8 cellular contexts compared by ENCODE assay signal in the genomic region with DNA sequence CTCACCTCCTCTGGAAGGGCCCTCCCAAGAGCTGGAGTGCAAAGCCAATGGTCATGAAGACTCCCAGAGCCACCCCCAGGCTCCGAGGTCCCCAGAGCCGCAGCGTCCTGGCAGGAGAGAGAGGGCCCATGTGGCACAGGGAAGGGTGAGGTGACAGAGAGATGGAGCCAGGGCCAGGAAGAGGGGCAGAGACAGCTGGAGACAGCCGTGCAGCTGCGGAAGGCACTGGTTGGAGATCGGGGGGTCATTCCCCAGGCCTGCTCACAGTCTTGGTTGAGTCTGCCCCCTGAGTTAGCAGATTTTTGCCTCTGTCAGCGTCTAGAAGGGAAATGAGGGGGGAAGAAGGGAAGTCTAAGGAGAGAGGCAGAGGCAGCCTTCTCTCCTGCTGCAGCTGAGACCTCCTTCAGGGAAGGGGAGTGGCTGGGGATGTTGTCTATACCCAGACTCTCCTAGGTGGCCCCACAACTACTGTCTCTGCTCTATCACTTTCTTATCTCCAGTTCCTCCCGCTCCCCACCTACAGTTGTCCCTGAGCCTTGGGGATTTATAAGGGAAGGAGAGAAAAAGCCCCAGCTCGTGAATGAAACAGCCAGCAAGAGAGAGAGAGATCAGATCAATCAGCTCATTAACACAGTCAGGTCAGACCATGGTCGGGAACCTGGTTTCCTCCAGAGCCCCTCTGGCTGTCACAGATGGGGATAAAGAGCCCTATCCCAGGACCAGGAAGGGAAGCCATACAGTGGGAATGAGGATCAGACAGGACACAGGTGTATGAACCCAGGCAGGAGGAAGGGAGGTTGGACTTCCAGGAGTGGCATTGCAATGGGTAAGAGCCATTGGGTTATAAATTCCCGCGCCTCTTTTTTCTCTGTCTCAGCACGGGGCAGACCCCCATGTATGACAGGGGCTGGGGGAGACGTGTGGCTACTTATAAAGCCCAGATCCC. TPM values are rescaled to one million over a fixed set of nuclear protein-coding genes. Genes with fewer than 3 reads are reported as not detected.
DNase-seq lines count a peak whose midpoint lies in the region; ATAC-seq, FAIRE-seq and TF ChIP-seq lines count a peak whose summit lies in the region.

No MANE protein-coding gene starts in this region.

- H3K4me2 ChIP-seq in endothelial cell of umbilical vein (ENCODE audit: insufficient read depth, low read length): peak overlapping the region; percentile 84
- H3K4me2 ChIP-seq in Karpas-422 (ENCODE audit: low read depth, low read length, poor library complexity, severe bottlenecking): no peak overlapping the region

- peak overlapping the region; percentile 91 for H3K27ac Mint-ChIP-seq in CD4-positive, alpha-beta T cell

- no peaks in the 10 kb centered on the region for H3K9me1 ChIP-seq in endothelial cell of umbilical vein (replicated peaks; ENCODE audit: control insufficient read depth, extremely low read depth, insufficient read depth, low read length)

- H3K4me1 ChIP-seq in endothelial cell of umbilical vein (ENCODE audit: control insufficient read depth, extremely low read depth, insufficient read depth, low read length): peaks cover 14% of the 10 kb centered on the region
- peaks cover 20 to 35% of the 10 kb centered on the region in 2 experiments for H3K4me1 ChIP-seq in neutrophil (ENCODE audit: control insufficient read depth in 1 of 2, insufficient read depth in 1 of 2, low read depth in 1 of 2, low read length in 1 of 2)
- peaks cover 5% of the 10 kb centered on the region for H3K4me1 ChIP-seq in Karpas-422 (ENCODE audit: low read length)

- H4K20me1 ChIP-seq in endothelial cell of umbilical vein (replicated peaks; ENCODE audit: control insufficient read depth, extremely low read depth, insufficient read depth, low read length) (no peaks in the 10 kb centered on the region), Karpas-422 (ENCODE audit: insufficient read depth, low read depth, low read length) (no peaks in the 10 kb centered on the region)

- H3K27me3 ChIP-seq in CD4-positive, alpha-beta T cell (ENCODE audit: control insufficient read depth, insufficient read depth, low read length): no peaks in the 10 kb centered on the region
- H3K27me3 ChIP-seq in endothelial cell of umbilical vein (ENCODE audit: control insufficient read depth in 2 of 2, insufficient read depth in 2 of 2, low read length in 2 of 2) (peaks cover 5 to 15% of the 10 kb centered on the region in 2 experiments), neutrophil (peaks cover 98% of the 10 kb centered on the region), Karpas-422 (ENCODE audit: low read length) (no peaks in the 10 kb centered on the region)

- H3K36me3 ChIP-seq in endothelial cell of umbilical vein (ENCODE audit: control insufficient read depth in 2 of 2, extremely low read depth in 1 of 2, insufficient read depth in 2 of 2, low read length in 2 of 2) (no peaks in the 10 kb centered on the region), neutrophil (no peaks in the 10 kb centered on the region), Karpas-422 (ENCODE audit: insufficient read depth, low read length) (no peaks in the 10 kb centered on the region)

- POLR2A ChIA-PET in CD4-positive, alpha-beta T cell (lab: Charles Lee): interaction anchor here (0.6 to 8.3 kb wide), 18 partner anchors 8 to 758 kb away, joined by 3 to 109 read pairs (median 4); a partner anchor contains a TSS
- POLR2A ChIA-PET in endothelial cell of umbilical vein (lab: Charles Lee): no interaction called here

- H3K9ac ChIP-seq in endothelial cell of umbilical vein (replicated peaks; ENCODE audit: extremely low read depth, insufficient read depth, low read length) (no peak overlapping the region), Karpas-422 (ENCODE audit: low read length) (no peak overlapping the region)

- H3K9me2 ChIP-seq in Karpas-422 (replicated peaks; ENCODE audit: insufficient read depth, low read length): no peaks in the 10 kb centered on the region

- peak overlapping the region; percentile 55 for H3K27ac ChIP-seq in CD4-positive, alpha-beta T cell (ENCODE audit: low read depth, low read length)
- no peak overlapping the region for H3K27ac ChIP-seq in endothelial cell of umbilical vein (ENCODE audit: insufficient read depth, low read depth, low read length)
- H3K27ac ChIP-seq in neutrophil: no peak overlapping the region
- no peak overlapping the region for H3K27ac ChIP-seq in Karpas-422 (ENCODE audit: low read length)

- no peak for TF ChIP-seq POLR2A in endothelial cell of umbilical vein (IDR thresholded peaks at IDR 0.05; ENCODE audit: low read depth, low read length)

- H3K9me3 Mint-ChIP-seq in CD4-positive, alpha-beta T cell: no peaks in the 10 kb centered on the region

- ATAC-seq in CD4-positive, alpha-beta T cell (ENCODE audit: poor library complexity): no peak

- H3K27me3 Mint-ChIP-seq in CD4-positive, alpha-beta T cell: no peaks in the 10 kb centered on the region

- H3K4me3 ChIP-seq in endothelial cell of umbilical vein (replicated peaks in 1 of 3; ENCODE audit: insufficient read depth in 1 of 3, low read depth in 1 of 3, low read length in 3 of 3) (peak overlapping the region in 1 of 3 experiments; percentile 55), neutrophil (ENCODE audit: low read depth in 1 of 2, low read length in 1 of 2) (peak overlapping the region; percentile 17 to 52), Karpas-422 (ENCODE audit: low read length) (no peak overlapping the region)

- DNase-seq in CD4-positive, alpha-beta T cell: no peak
- peak; percentile 69 for DNase-seq in OCI-M1 (lab: John Stamatoyannopoulos, UW)
- no peak for DNase-seq in endothelial cell of umbilical vein (ENCODE audit: low read depth, low spot score)
- no peak for DNase-seq in Karpas-422
- DNase-seq in NCI-H526 treated with DMSO at 0.1 percent for 48 hours (lab: John Stamatoyannopoulos, UW): no peak
- DNase-seq in NCI-H2081 (lab: John Stamatoyannopoulos, UW): no peak
- DNase-seq in NCI-H1694 treated with DMSO at 0.1 percent for 48 hours (lab: John Stamatoyannopoulos, UW): no peak

- H3K9me3 ChIP-seq in CD4-positive, alpha-beta T cell (ENCODE audit: control insufficient read depth, low read length): no peaks in the 10 kb centered on the region
- H3K9me3 ChIP-seq in endothelial cell of umbilical vein (replicated peaks; ENCODE audit: control insufficient read depth, insufficient read depth, low read length) (no peaks in the 10 kb centered on the region), neutrophil (no peaks in the 10 kb centered on the region), Karpas-422 (ENCODE audit: low read length) (no peaks in the 10 kb centered on the region)

- peak overlapping the region; percentile 91 for H3K4me3 Mint-ChIP-seq in CD4-positive, alpha-beta T cell

- H2AFZ ChIP-seq in endothelial cell of umbilical vein (ENCODE audit: low read depth, low read length) (no peak overlapping the region), Karpas-422 (ENCODE audit: low read length) (no peak overlapping the region)

- no peak for FAIRE-seq in endothelial cell of umbilical vein (lab: Jason Lieb, UNC)

- H3K79me2 ChIP-seq in endothelial cell of umbilical vein (ENCODE audit: control insufficient read depth, insufficient read depth, low read length) (no peaks in the 10 kb centered on the region), Karpas-422 (ENCODE audit: low read length) (no peaks in the 10 kb centered on the region)

- TF ChIP-seq CTCF in CD4-positive, alpha-beta T cell (IDR thresholded peaks at IDR 0.05): no peak
- TF ChIP-seq CTCF in endothelial cell of umbilical vein (IDR thresholded peaks at IDR 0.05; ENCODE audit: extremely low read depth in 1 of 2, insufficient read depth in 1 of 2, low read depth in 1 of 2, low read length in 2 of 2): no peak
- TF ChIP-seq CTCF in neutrophil (IDR thresholded peaks at IDR 0.05): no peak

- H3K36me3 Mint-ChIP-seq in CD4-positive, alpha-beta T cell (ENCODE audit: low read depth): no peaks in the 10 kb centered on the region

- BruUV-seq in endothelial cell of umbilical vein (replicated peaks; lab: Mats Ljungman, UMichigan): TSS peak; percentile 10

- CTCF ChIA-PET in CD4-positive, alpha-beta T cell (lab: Charles Lee): interaction anchor here (1.0 to 1.5 kb wide), 5 partner anchors 23 to 50 kb away, joined by 3 to 6 read pairs (median 4); no protein-coding TSS in a partner anchor
- CTCF ChIA-PET in endothelial cell of umbilical vein (lab: Charles Lee): interaction anchor here (1.1 to 4.4 kb wide), 4 partner anchors 10 to 19 kb away, joined by 3 to 17 read pairs (median 4); a partner anchor contains a TSS

- intact Hi-C loops in CD4-positive, alpha-beta T cell (cut with DNase I, micrococcal nuclease): loop anchor here in 1 of 2 experiments (10.0 kb wide), 1 partner anchor 48 kb away; a partner anchor contains a TSS
- intact Hi-C loops in endothelial cell of umbilical vein (cut with micrococcal nuclease): no loop called here

- dilution Hi-C loops in endothelial cell of umbilical vein (cut with MboI; ENCODE audit: extremely low pct_ligation_motif_present, low sequenced_read_pairs): no loop called here

- H3K4me1 Mint-ChIP-seq in CD4-positive, alpha-beta T cell (ENCODE audit: low read depth): peaks cover 81% of the 10 kb centered on the region

RNA-seq across cellular contexts. Expression of a gene that starts 1.2 kb away (rescaled TPM):
- 10 to 100 TPM; 12.7 to 13.2 TPM for total RNA-seq in CD4-positive, alpha-beta T cell
- total RNA-seq in endothelial cell of umbilical vein: 6.6 and 7.9 TPM in 2 replicates
- polyA plus RNA-seq in endothelial cell of umbilical vein: 14.6 and 16.7 TPM in 2 replicates
- 8.5 and 8.6 TPM in 2 replicates for polyA plus RNA-seq in endothelial cell of umbilical vein (2011; cell fraction: cytosol; rRNA removed)
- polyA plus RNA-seq in endothelial cell of umbilical vein (2011; cell fraction: nucleus; rRNA removed): 13.4 and 13.8 TPM in 2 replicates
- 6.1 and 7.6 TPM in 2 replicates for polyA plus RNA-seq in endothelial cell of umbilical vein (2012)
- 8.4 and 9.6 TPM in 2 replicates for polyA minus RNA-seq in endothelial cell of umbilical vein
- not detected for polyA minus RNA-seq in endothelial cell of umbilical vein (2011; cell fraction: cytosol; rRNA and poly(A)+ RNA removed)
- 2.5 and 3.1 TPM in 2 replicates for polyA minus RNA-seq in endothelial cell of umbilical vein (2011; cell fraction: nucleus; rRNA and poly(A)+ RNA removed)
- 0.11 TPM in 1 of 2 replicates, not detected in the other for total RNA-seq in Karpas-422 (2014; rRNA removed; shearing (Covaris generic); ENCODE audit: low replicate concordance)

RNA-seq across cellular contexts. Expression of a gene that starts 8.7 kb away (rescaled TPM):
- 10 to 100 TPM; 37.9 to 42.6 TPM for total RNA-seq in CD4-positive, alpha-beta T cell
- total RNA-seq in endothelial cell of umbilical vein: 23.0 and 24.0 TPM in 2 replicates
- 13.3 and 15.6 TPM in 2 replicates for polyA plus RNA-seq in endothelial cell of umbilical vein
- 4.8 and 6.4 TPM in 2 replicates for polyA plus RNA-seq in endothelial cell of umbilical vein (2011; cell fraction: cytosol; rRNA removed)
- 33.0 and 43.5 TPM in 2 replicates for polyA plus RNA-seq in endothelial cell of umbilical vein (2011; cell fraction: nucleus; rRNA removed)
- 11.5 and 14.8 TPM in 2 replicates for polyA plus RNA-seq in endothelial cell of umbilical vein (2012)
- polyA minus RNA-seq in endothelial cell of umbilical vein: 7.4 and 10.9 TPM in 2 replicates
- 2.5 TPM for polyA minus RNA-seq in endothelial cell of umbilical vein (2011; cell fraction: cytosol; rRNA and poly(A)+ RNA removed)
- polyA minus RNA-seq in endothelial cell of umbilical vein (2011; cell fraction: nucleus; rRNA and poly(A)+ RNA removed): 12.8 and 15.9 TPM in 2 replicates
- 15.8 and 23.3 TPM in 2 replicates for total RNA-seq in Karpas-422 (2014; rRNA removed; shearing (Covaris generic); ENCODE audit: low replicate concordance)

RNA-seq across cellular contexts. Expression of a gene that starts 9.9 kb away (rescaled TPM):
- 10 to 100 TPM; 16.4 to 18.7 TPM for total RNA-seq in CD4-positive, alpha-beta T cell
- total RNA-seq in endothelial cell of umbilical vein: 17.5 and 20.9 TPM in 2 replicates
- polyA plus RNA-seq in endothelial cell of umbilical vein: 9.2 and 10.7 TPM in 2 replicates
- polyA plus RNA-seq in endothelial cell of umbilical vein (2011; cell fraction: cytosol; rRNA removed): 2.4 and 4.7 TPM in 2 replicates
- polyA plus RNA-seq in endothelial cell of umbilical vein (2011; cell fraction: nucleus; rRNA removed): 66.7 and 78.9 TPM in 2 replicates
- polyA plus RNA-seq in endothelial cell of umbilical vein (2012): 8.5 TPM in 2 replicates
- 6.0 and 7.7 TPM in 2 replicates for polyA minus RNA-seq in endothelial cell of umbilical vein
- polyA minus RNA-seq in endothelial cell of umbilical vein (2011; cell fraction: cytosol; rRNA and poly(A)+ RNA removed): 0.82 TPM
- polyA minus RNA-seq in endothelial cell of umbilical vein (2011; cell fraction: nucleus; rRNA and poly(A)+ RNA removed): 18.7 and 20.9 TPM in 2 replicates
- 1.9 and 5.3 TPM in 2 replicates for total RNA-seq in Karpas-422 (2014; rRNA removed; shearing (Covaris generic); ENCODE audit: low replicate concordance)

RNA-seq across cellular contexts. Expression of a gene that starts 10.5 kb away (rescaled TPM):
- 1 to 10 TPM; 4.0 to 5.5 TPM for total RNA-seq in CD4-positive, alpha-beta T cell
- total RNA-seq in endothelial cell of umbilical vein: 0.55 and 1.4 TPM in 2 replicates
- 0.29 and 0.40 TPM in 2 replicates for polyA plus RNA-seq in endothelial cell of umbilical vein
- 0.16 and 0.22 TPM in 2 replicates for polyA plus RNA-seq in endothelial cell of umbilical vein (2011; cell fraction: cytosol; rRNA removed)
- 2.5 and 2.7 TPM in 2 replicates for polyA plus RNA-seq in endothelial cell of umbilical vein (2011; cell fraction: nucleus; rRNA removed)
- 3.1 TPM in 2 replicates for polyA plus RNA-seq in endothelial cell of umbilical vein (2012)
- 0.81 and 2.1 TPM in 2 replicates for polyA minus RNA-seq in endothelial cell of umbilical vein
- polyA minus RNA-seq in endothelial cell of umbilical vein (2011; cell fraction: cytosol; rRNA and poly(A)+ RNA removed): not detected
- polyA minus RNA-seq in endothelial cell of umbilical vein (2011; cell fraction: nucleus; rRNA and poly(A)+ RNA removed): 1.1 and 1.2 TPM in 2 replicates
- total RNA-seq in Karpas-422 (2014; rRNA removed; shearing (Covaris generic); ENCODE audit: low replicate concordance): 8.1 and 22.1 TPM in 2 replicates

RNA-seq across cellular contexts. Expression of a gene that starts 18.5 kb away (rescaled TPM):
- 100 to 1,000 TPM; 107 to 125 TPM for total RNA-seq in CD4-positive, alpha-beta T cell
- 139 and 140 TPM in 2 replicates for total RNA-seq in endothelial cell of umbilical vein
- polyA plus RNA-seq in endothelial cell of umbilical vein: 492 and 520 TPM in 2 replicates
- 365 and 372 TPM in 2 replicates for polyA plus RNA-seq in endothelial cell of umbilical vein (2011; cell fraction: cytosol; rRNA removed)
- polyA plus RNA-seq in endothelial cell of umbilical vein (2011; cell fraction: nucleus; rRNA removed): 129 and 144 TPM in 2 replicates
- 117 and 140 TPM in 2 replicates for polyA plus RNA-seq in endothelial cell of umbilical vein (2012)
- 58.4 and 65.6 TPM in 2 replicates for polyA minus RNA-seq in endothelial cell of umbilical vein
- 36.8 TPM for polyA minus RNA-seq in endothelial cell of umbilical vein (2011; cell fraction: cytosol; rRNA and poly(A)+ RNA removed)
- polyA minus RNA-seq in endothelial cell of umbilical vein (2011; cell fraction: nucleus; rRNA and poly(A)+ RNA removed): 15.3 and 20.3 TPM in 2 replicates
- total RNA-seq in Karpas-422 (2014; rRNA removed; shearing (Covaris generic); ENCODE audit: low replicate concordance): 171 and 292 TPM in 2 replicates
